ENCODE assay signal across 1 cellular context in genomic region chr17:10803830-10804498, GRCh38.
TF ChIP-seq lines count a peak whose summit lies in the region.

Gene TMEM238L (minus strand): TSS chr17:10804099. CDS start chr17:10803963, 136 bp downstream.

TF ChIP-seq in H1, 55 proteins besides CTCF, POLR2A, EP300 and RAD21 (continued from another document):
- no peak for TF ChIP-seq E2F6 (IDR thresholded peaks at IDR 0.05)
- TF ChIP-seq JUN (IDR thresholded peaks at IDR 0.05; ENCODE audit: low read depth, low read length), result no peak
- TF ChIP-seq TBP (IDR thresholded peaks at IDR 0.05; ENCODE audit: low read depth, low read length), result no peak
- TF ChIP-seq, protein P1, sequence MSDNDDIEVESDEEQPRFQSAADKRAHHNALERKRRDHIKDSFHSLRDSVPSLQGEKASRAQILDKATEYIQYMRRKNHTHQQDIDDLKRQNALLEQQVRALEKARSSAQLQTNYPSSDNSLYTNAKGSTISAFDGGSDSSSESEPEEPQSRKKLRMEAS (IDR thresholded peaks at IDR 0.05), result no peak
- TF ChIP-seq ZNF274 (IDR thresholded peaks at IDR 0.05; ENCODE audit: borderline replicate concordance, extremely low read depth, low read length), result no peak
- TF ChIP-seq TCF12 (IDR thresholded peaks at IDR 0.05; ENCODE audit: low read depth, low read length), result no peak
- TF ChIP-seq HDAC2 (IDR thresholded peaks at IDR 0.05; ENCODE audit: borderline replicate concordance in 1 of 2, low read depth in 2 of 2, low read length in 2 of 2), result no peak
- TF ChIP-seq EGR1 (IDR thresholded peaks at IDR 0.05; ENCODE audit: borderline replicate concordance, low read depth, low read length), result no peak
- no peak for TF ChIP-seq SIN3A (conservative IDR thresholded peaks at IDR 0.05 in 1 of 2, IDR thresholded peaks at IDR 0.05 in 1 of 2; ENCODE audit: low read depth in 1 of 2, low read length in 2 of 2)
- TF ChIP-seq CBX5 (IDR thresholded peaks at IDR 0.05; ENCODE audit: low read depth, low read length), result no peak
- TF ChIP-seq HDAC6 (IDR thresholded peaks at IDR 0.05; ENCODE audit: low read depth, low read length), result no peak
